In the genomic region with DNA sequence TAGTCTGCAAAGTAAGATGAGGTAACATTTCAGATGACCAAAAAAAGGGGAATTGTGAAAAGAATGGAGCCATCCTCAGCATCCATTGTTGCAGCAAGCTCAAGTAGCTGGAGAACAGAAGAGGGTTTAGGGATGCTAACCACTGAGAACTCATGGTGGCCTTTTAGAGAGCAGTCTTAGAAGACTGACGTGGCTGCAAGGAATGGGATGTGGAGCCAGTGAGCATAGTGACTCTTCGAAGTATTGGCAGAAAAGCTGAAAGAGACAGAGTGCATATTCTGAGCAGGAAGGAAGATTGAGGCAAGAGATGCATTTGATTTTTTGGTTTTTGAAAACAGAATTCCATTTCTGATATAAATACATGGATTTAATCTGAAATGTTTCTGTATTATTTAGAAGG, we compare ENCODE assay signal across 17 cellular contexts.
DNase-seq lines count a peak whose midpoint lies in the region; ATAC-seq and TF ChIP-seq lines count a peak whose summit lies in the region.
"Had no signal": no experiment of that assay in that cellular context is flagged by ENCODE, and none has a peak within 500 bp of the region (broad histone marks: within the 10 kb centered on the region; RNA-seq: fewer than 3 reads in every experiment).

No MANE protein-coding gene starts in this region.

- H3K27ac ChIP-seq in CD4-positive, alpha-beta memory T cell (ENCODE audit: low read depth, low read length): peak overlapping the region; percentile 57
- no peak overlapping the region for H3K27ac ChIP-seq in fibroblast of lung (ENCODE audit: insufficient read depth, low read length)
- H3K27ac ChIP-seq: upper lobe of left lung had no signal

- H3K4me1 Mint-ChIP-seq in CD4-positive, alpha-beta memory T cell: peaks cover 23 to 62% (median 31%) of the 10 kb centered on the region in 4 donors
- peaks cover under 1% of the 10 kb centered on the region for H3K4me1 Mint-ChIP-seq in progenitor cell of endocrine pancreas (ENCODE audit: low read depth)
- H3K4me1 Mint-ChIP-seq: B cell had no signal

- in situ Hi-C loops in GM13976 (cut with MboI; ENCODE audit: low sequenced_read_pairs, unreplicated experiment): no loop called here

- H3K36me3 Mint-ChIP-seq in CD4-positive, alpha-beta memory T cell: peaks cover 28 to 40% of the 10 kb centered on the region in 2 donors
- no peaks in the 10 kb centered on the region for H3K36me3 Mint-ChIP-seq in progenitor cell of endocrine pancreas (ENCODE audit: insufficient read depth)

- no peaks in the 10 kb centered on the region for H3K27me3 Mint-ChIP-seq in CD4-positive, alpha-beta memory T cell
- no peaks in the 10 kb centered on the region for H3K27me3 Mint-ChIP-seq in progenitor cell of endocrine pancreas
- H3K27me3 Mint-ChIP-seq: B cell had no signal

- no peaks in the 10 kb centered on the region for H3K79me2 ChIP-seq in fibroblast of lung (ENCODE audit: control insufficient read depth, insufficient read depth, low read length)

- no peaks in the 10 kb centered on the region for H3K9me3 ChIP-seq in CD4-positive, alpha-beta memory T cell (ENCODE audit: control insufficient read depth in 1 of 2, low read length in 2 of 2)
- no peaks in the 10 kb centered on the region for H3K9me3 ChIP-seq in fibroblast of lung (ENCODE audit: control insufficient read depth, insufficient read depth, low read depth, low read length)
- H3K9me3 ChIP-seq: upper lobe of left lung had no signal

- H3K4me2 ChIP-seq in fibroblast of lung (ENCODE audit: extremely low read depth, insufficient read depth, low read length): no peak overlapping the region
- H3K4me2 ChIP-seq: smooth muscle cell had no signal

- peak overlapping the region in 1 of 2 donors; percentile 1 for H3K4me3 ChIP-seq in CD4-positive, alpha-beta memory T cell (ENCODE audit: low read length in 2 of 2)
- no peak overlapping the region for H3K4me3 ChIP-seq in fibroblast of lung (replicated peaks in 1 of 4; ENCODE audit: control extremely low read depth in 1 of 4, insufficient read depth in 1 of 4, low read depth in 3 of 4, low read length in 4 of 4)
- H3K4me3 ChIP-seq: smooth muscle cell, upper lobe of left lung had no signal

- ATAC-seq in HG03039 (IDR thresholded peaks at IDR 0.05; ENCODE audit: unreplicated experiment): no peak
- ATAC-seq: HepG2 had no signal

- peak overlapping the region; percentile 51 for H2AFZ ChIP-seq in fibroblast of lung (ENCODE audit: low read length)

- intact Hi-C loops in CD4-positive, alpha-beta memory T cell (cut with micrococcal nuclease): no loop called here

- H3K36me3 ChIP-seq in CD4-positive, alpha-beta memory T cell (ENCODE audit: insufficient read depth, low read length): no peaks in the 10 kb centered on the region
- no peaks in the 10 kb centered on the region for H3K36me3 ChIP-seq in fibroblast of lung (ENCODE audit: control insufficient read depth, insufficient read depth, low read length)
- H3K36me3 ChIP-seq: upper lobe of left lung had no signal

- H4K20me1 ChIP-seq in fibroblast of lung (ENCODE audit: control insufficient read depth, extremely low read depth, insufficient read depth, low read length): no peaks in the 10 kb centered on the region

- POLR2A ChIA-PET in CD4-positive, alpha-beta memory T cell (lab: Charles Lee; ENCODE audit: partially characterized antibody): interaction anchor here (0.8 to 10.8 kb wide), 19 partner anchors 8 to 335 kb away, joined by 3 to 296 read pairs (median 4); a partner anchor contains a TSS

- H3K9ac ChIP-seq in fibroblast of lung (ENCODE audit: insufficient read depth, low read length): no peak overlapping the region

- peaks cover 2 to 21% (median 15%) of the 10 kb centered on the region in 8 donors for H3K9me3 Mint-ChIP-seq in CD4-positive, alpha-beta memory T cell
- H3K9me3 Mint-ChIP-seq in progenitor cell of endocrine pancreas (ENCODE audit: low read depth): peaks cover under 1% of the 10 kb centered on the region

- DNase-seq in CD4-positive, alpha-beta memory T cell: no peak
- peak; percentile 7 for DNase-seq in EH (ENCODE audit: low read depth)
- DNase-seq in UCSD-AML1 (lab: John Stamatoyannopoulos, UW; ENCODE audit: unreplicated experiment): peak; percentile 5
- no peak for DNase-seq in fibroblast of lung (ENCODE audit: low read depth in 2 of 2)
- DNase-seq in GM13976 (ENCODE audit: low spot score): no peak
- no peak for DNase-seq in progenitor cell of endocrine pancreas (ENCODE audit: low spot score, unreplicated experiment)
- no peak for DNase-seq in hippocampal formation (lab: John Stamatoyannopoulos, UW)
- DNase-seq: anterior cingulate cortex, DMS53, NCI-H2029 treated with DMSO at 0.1 percent for 48 hours, NCI-H524 treated with DMSO at 0.1 percent for 48 hours, RPMI8226, upper lobe of left lung had no signal

- no peaks in the 10 kb centered on the region for H3K27me3 ChIP-seq in CD4-positive, alpha-beta memory T cell (ENCODE audit: insufficient read depth, low read length)
- H3K27me3 ChIP-seq in fibroblast of lung (ENCODE audit: control insufficient read depth, insufficient read depth, low read length): no peaks in the 10 kb centered on the region
- H3K27me3 ChIP-seq: upper lobe of left lung had no signal

- peak overlapping the region; percentile 61 to 90 (median 78) for H3K4me3 Mint-ChIP-seq in CD4-positive, alpha-beta memory T cell
- H3K4me3 Mint-ChIP-seq in progenitor cell of endocrine pancreas (ENCODE audit: low read depth): no peak overlapping the region
- H3K4me3 Mint-ChIP-seq: B cell had no signal

- CTCF ChIA-PET in CD4-positive, alpha-beta memory T cell (lab: Charles Lee; ENCODE audit: partially characterized antibody): interaction anchor here (1.1 to 1.9 kb wide), 9 partner anchors 9 to 329 kb away, joined by 3 to 9 read pairs (median 4); a partner anchor contains a TSS

- peaks cover 57% of the 10 kb centered on the region for H3K4me1 ChIP-seq in CD4-positive, alpha-beta memory T cell (ENCODE audit: insufficient read depth, low read length)
- H3K4me1 ChIP-seq in fibroblast of lung (ENCODE audit: control insufficient read depth, extremely low read depth, insufficient read depth, low read length): no peaks in the 10 kb centered on the region
- H3K4me1 ChIP-seq: upper lobe of left lung had no signal

- TF ChIP-seq CTCF in fibroblast of lung (conservative IDR thresholded peaks at IDR 0.05 in 1 of 2, IDR thresholded peaks at IDR 0.05 in 1 of 2; ENCODE audit: low read depth in 1 of 2, low read length in 2 of 2): no peak
- TF ChIP-seq CTCF in GM13976 (IDR thresholded peaks at IDR 0.05; ENCODE audit: borderline replicate concordance, control extremely low read depth, extremely low read depth, insufficient read depth, missing control alignments): no peak
- TF ChIP-seq CTCF in progenitor cell of endocrine pancreas (IDR thresholded peaks at IDR 0.05; ENCODE audit: unreplicated experiment): no peak

- peak overlapping the region; percentile 78 to 96 (median 93) for H3K27ac Mint-ChIP-seq in CD4-positive, alpha-beta memory T cell
- no peak overlapping the region for H3K27ac Mint-ChIP-seq in progenitor cell of endocrine pancreas
- H3K27ac Mint-ChIP-seq: B cell had no signal

Comparison
In these comparisons a context has a peak if more than half of its experiments do, and no peak if none do; other contexts are left out.
1. DNase-seq: peak in EH (single experiment) and UCSD-AML1 (single experiment); none in CD4-positive, alpha-beta memory T cell (0 of 5), fibroblast of lung (0 of 2), GM13976 (single experiment), progenitor cell of endocrine pancreas (single experiment) and hippocampal formation (0 of 2).